8 cellular contexts compared by ENCODE assay signal in genomic region chr4:125085-125820, GRCh38. TPM values are rescaled to one million over a fixed set of nuclear protein-coding genes. Genes with fewer than 3 reads are reported as not detected.
DNase-seq lines count a peak whose midpoint lies in the region; ATAC-seq and TF ChIP-seq lines count a peak whose summit lies in the region.

No MANE protein-coding gene starts in this region.

- H3K27me3 Mint-ChIP-seq in CD4-positive, alpha-beta memory T cell: no peaks in the 10 kb centered on the region
- H3K27me3 Mint-ChIP-seq in activated CD8-positive, alpha-beta T cell treated with anti-CD3 and anti-CD28 coated beads for 36 hours: no peaks in the 10 kb centered on the region
- peaks cover 11% of the 10 kb centered on the region for H3K27me3 Mint-ChIP-seq in neural crest cell (ENCODE audit: low read depth)

- TF ChIP-seq CTCF in KMS-11 (conservative IDR thresholded peaks at IDR 0.05; ENCODE audit: low read depth, low read length) (no peak), fibroblast of the aortic adventitia (IDR thresholded peaks at IDR 0.05; ENCODE audit: insufficient read depth, low read length) (no peak), neural crest cell (conservative IDR thresholded peaks at IDR 0.05) (no peak), GM13977 (IDR thresholded peaks at IDR 0.05; ENCODE audit: extremely low read depth, insufficient read depth, missing control alignments) (no peak)
- TF ChIP-seq CTCF in activated CD8-positive, alpha-beta T cell treated with anti-CD3 and anti-CD28 coated beads for 36 hours (IDR thresholded peaks at IDR 0.05): no peak

- H3K4me3 ChIP-seq in CD4-positive, alpha-beta memory T cell (ENCODE audit: low read length in 2 of 2): peak overlapping the region; percentile 71 to 87
- H3K4me3 ChIP-seq in KMS-11 (IDR thresholded peaks at IDR 0.05; ENCODE audit: insufficient read depth, low read depth, low read length): no peak overlapping the region
- H3K4me3 ChIP-seq in fibroblast of the aortic adventitia (ENCODE audit: low read depth, low read length): peak overlapping the region; percentile 88

- POLR2A ChIA-PET in CD4-positive, alpha-beta memory T cell (lab: Charles Lee; ENCODE audit: partially characterized antibody): interaction anchor here (0.9 to 2.2 kb wide), 8 partner anchors 10 to 369 kb away, joined by 3 to 20 read pairs (median 13); partner anchors contain the start of genes ZNF141 and ZNF595
- POLR2A ChIA-PET in activated CD8-positive, alpha-beta T cell treated with anti-CD3 and anti-CD28 coated beads for 36 hours (lab: Charles Lee): interaction anchor here (1.2 to 2.7 kb wide), 5 partner anchors 8 to 213 kb away, joined by 3 to 16 read pairs (median 6); partner anchors contain the start of genes ZNF141 and ZNF595

- intact Hi-C loops in CD4-positive, alpha-beta memory T cell (cut with micrococcal nuclease): no loop called here
- intact Hi-C loops in activated CD8-positive, alpha-beta T cell treated with anti-CD3 and anti-CD28 coated beads for 36 hours (cut with micrococcal nuclease): no loop called here

- H3K9me3 ChIP-seq in CD4-positive, alpha-beta memory T cell (ENCODE audit: control insufficient read depth in 1 of 2, low read length in 2 of 2): peaks cover 4 to 6% of the 10 kb centered on the region in 2 donors

- peaks cover 36% of the 10 kb centered on the region for H3K4me1 ChIP-seq in CD4-positive, alpha-beta memory T cell (ENCODE audit: insufficient read depth, low read length)
- no peaks in the 10 kb centered on the region for H3K4me1 ChIP-seq in KMS-11 (ENCODE audit: low read depth, poor library complexity, severe bottlenecking)

- H3K4me1 Mint-ChIP-seq in CD4-positive, alpha-beta memory T cell: peaks cover 22 to 50% (median 40%) of the 10 kb centered on the region in 4 donors
- peaks cover 26% of the 10 kb centered on the region for H3K4me1 Mint-ChIP-seq in activated CD8-positive, alpha-beta T cell treated with anti-CD3 and anti-CD28 coated beads for 36 hours (ENCODE audit: low read depth)
- H3K4me1 Mint-ChIP-seq in neural crest cell: peaks cover 20% of the 10 kb centered on the region

- ATAC-seq in GM19463 (IDR thresholded peaks at IDR 0.05; ENCODE audit: unreplicated experiment): peak; percentile 1
- peak; percentile 0 for ATAC-seq in activated CD8-positive, alpha-beta T cell treated with anti-CD3 and anti-CD28 coated beads for 36 hours

- peaks cover 4 to 96% (median 73%) of the 10 kb centered on the region in 8 donors for H3K9me3 Mint-ChIP-seq in CD4-positive, alpha-beta memory T cell
- H3K9me3 Mint-ChIP-seq in activated CD8-positive, alpha-beta T cell treated with anti-CD3 and anti-CD28 coated beads for 36 hours: peaks cover 27% of the 10 kb centered on the region
- H3K9me3 Mint-ChIP-seq in neural crest cell: peaks cover 15% of the 10 kb centered on the region

- H3K4me3 Mint-ChIP-seq in CD4-positive, alpha-beta memory T cell: peak overlapping the region; percentile 95 to 100 (median 98)
- H3K4me3 Mint-ChIP-seq in activated CD8-positive, alpha-beta T cell treated with anti-CD3 and anti-CD28 coated beads for 36 hours: peak overlapping the region; percentile 95
- peak overlapping the region; percentile 100 for H3K4me3 Mint-ChIP-seq in neural crest cell

- DNase-seq in CD4-positive, alpha-beta memory T cell: no peak
- peak; percentile 53 for DNase-seq in activated CD8-positive, alpha-beta T cell treated with anti-CD3 and anti-CD28 coated beads for 36 hours
- DNase-seq in fibroblast of the aortic adventitia (ENCODE audit: low read depth) (peak; percentile 7), neural crest cell (ENCODE audit: low read depth, low spot score) (no peak), NCI-H2227 (lab: John Stamatoyannopoulos, UW; ENCODE audit: unreplicated experiment) (no peak), GM13977 (ENCODE audit: low spot score) (no peak)

- no peaks in the 10 kb centered on the region for H4K20me1 ChIP-seq in KMS-11 (ENCODE audit: insufficient read depth)

- H3K27ac ChIP-seq in CD4-positive, alpha-beta memory T cell (ENCODE audit: low read depth, low read length): peak overlapping the region; percentile 69
- peak overlapping the region; percentile 42; the same call in 1 of the 2 replicates for H3K27ac ChIP-seq in KMS-11

- H3K79me2 ChIP-seq in KMS-11 (ENCODE audit: insufficient read depth, low read depth): no peaks in the 10 kb centered on the region

- in situ Hi-C loops in GM13977 (cut with MboI; ENCODE audit: low pct_unique_long_range_greater_than_20kb, low sequenced_read_pairs, unreplicated experiment): no loop called here

- no peak overlapping the region for H2AFZ ChIP-seq in KMS-11 (ENCODE audit: low read depth)

- CTCF ChIA-PET in CD4-positive, alpha-beta memory T cell (lab: Charles Lee; ENCODE audit: partially characterized antibody): interaction anchor here (1.4 to 1.8 kb wide), 3 partner anchors 9 to 73 kb away, joined by 4 to 8 read pairs (median 5); no protein-coding TSS in a partner anchor
- CTCF ChIA-PET in activated CD8-positive, alpha-beta T cell treated with anti-CD3 and anti-CD28 coated beads for 36 hours (lab: Charles Lee): interaction anchor here (1.0 to 1.9 kb wide), 2 partner anchors 68 to 119 kb away, joined by 4 to 5 read pairs; no protein-coding TSS in a partner anchor

- peak overlapping the region; percentile 52; the same call in 1 of the 2 replicates for H3K9ac ChIP-seq in KMS-11

- H3K36me3 Mint-ChIP-seq in CD4-positive, alpha-beta memory T cell: peaks cover 40 to 58% of the 10 kb centered on the region in 2 donors
- H3K36me3 Mint-ChIP-seq in activated CD8-positive, alpha-beta T cell treated with anti-CD3 and anti-CD28 coated beads for 36 hours (ENCODE audit: low read depth): peaks cover 71% of the 10 kb centered on the region
- peaks cover 33% of the 10 kb centered on the region for H3K36me3 Mint-ChIP-seq in neural crest cell (ENCODE audit: low read depth)

- no peaks in the 10 kb centered on the region for H3K27me3 ChIP-seq in CD4-positive, alpha-beta memory T cell (ENCODE audit: insufficient read depth, low read length)
- H3K27me3 ChIP-seq in KMS-11 (ENCODE audit: insufficient read depth, low read depth): no peaks in the 10 kb centered on the region

- H3K4me2 ChIP-seq in KMS-11: no peak overlapping the region

- no peaks in the 10 kb centered on the region for H3K36me3 ChIP-seq in CD4-positive, alpha-beta memory T cell (ENCODE audit: insufficient read depth, low read length)
- no peaks in the 10 kb centered on the region for H3K36me3 ChIP-seq in KMS-11 (ENCODE audit: insufficient read depth)

- H3K27ac Mint-ChIP-seq in CD4-positive, alpha-beta memory T cell: peak overlapping the region; percentile 96 to 99 (median 97)
- H3K27ac Mint-ChIP-seq in activated CD8-positive, alpha-beta T cell treated with anti-CD3 and anti-CD28 coated beads for 36 hours: peak overlapping the region; percentile 100
- peak overlapping the region; percentile 100 for H3K27ac Mint-ChIP-seq in neural crest cell (ENCODE audit: unreplicated experiment)

RNA-seq across cellular contexts. Expression of gene ZNF718, which starts 1.0 kb away (rescaled TPM):
- total RNA-seq in CD4-positive, alpha-beta memory T cell: 10 to 100 TPM; 13.0 to 14.0 TPM
- polyA plus RNA-seq in CD4-positive, alpha-beta memory T cell: 1 to 10 TPM; 3.6 to 5.0 TPM
- total RNA-seq in activated CD8-positive, alpha-beta T cell treated with anti-CD3 and anti-CD28 coated beads for 36 hours: 1 to 10 TPM; 7.4 to 7.5 TPM
- 4.5 and 9.6 TPM in 2 replicates for total RNA-seq in fibroblast of the aortic adventitia (ENCODE audit: low replicate concordance)
- total RNA-seq in neural crest cell: 14.4 and 15.9 TPM in 2 replicates

Comparison
In these comparisons a context has a peak if more than half of its experiments do, and no peak if none do; other contexts are left out.
1. DNase-seq: peak in activated CD8-positive, alpha-beta T cell treated with anti-CD3 and anti-CD28 coated beads for 36 hours (single experiment) and fibroblast of the aortic adventitia (single experiment); none in CD4-positive, alpha-beta memory T cell (0 of 5), neural crest cell (single experiment), NCI-H2227 (single experiment) and GM13977 (single experiment).
2. Peak in every context shown above with its lines, with median percentiles within 50 percentile points of each other: H3K27ac Mint-ChIP-seq and H3K4me3 Mint-ChIP-seq.